Comparison of ENCODE assay signal across 1 cellular context in genomic region chr2:42031281-42031680, GRCh38.
TF ChIP-seq lines count a peak whose summit lies in the region.

No MANE protein-coding gene starts in this region.

TF ChIP-seq in HepG2, 621 proteins besides CTCF, POLR2A, EP300 and RAD21 (continued from another document):
- TF ChIP-seq TFE3 (CRISPR knock-in tag; IDR thresholded peaks at IDR 0.05) (no peak), ETS1 (CRISPR knock-in tag; IDR thresholded peaks at IDR 0.05) (no peak), NFIB (CRISPR knock-in tag; IDR thresholded peaks at IDR 0.05; ENCODE audit: borderline replicate concordance) (no peak), XRCC5 (optimal IDR thresholded peaks at IDR 0.05; ENCODE audit: low read length) (no peak), RCOR2 (CRISPR knock-in tag; IDR thresholded peaks at IDR 0.05) (no peak), THYN1 (CRISPR knock-in tag; IDR thresholded peaks at IDR 0.05; ENCODE audit: borderline replicate concordance, low read depth) (no peak), PAWR (CRISPR knock-in tag; IDR thresholded peaks at IDR 0.05; ENCODE audit: borderline replicate concordance) (no peak), ONECUT2 (CRISPR knock-in tag; IDR thresholded peaks at IDR 0.05) (no peak), E2F1 (CRISPR knock-in tag; IDR thresholded peaks at IDR 0.05) (no peak)
